11 cellular contexts compared by ENCODE assay signal in the genomic region with DNA sequence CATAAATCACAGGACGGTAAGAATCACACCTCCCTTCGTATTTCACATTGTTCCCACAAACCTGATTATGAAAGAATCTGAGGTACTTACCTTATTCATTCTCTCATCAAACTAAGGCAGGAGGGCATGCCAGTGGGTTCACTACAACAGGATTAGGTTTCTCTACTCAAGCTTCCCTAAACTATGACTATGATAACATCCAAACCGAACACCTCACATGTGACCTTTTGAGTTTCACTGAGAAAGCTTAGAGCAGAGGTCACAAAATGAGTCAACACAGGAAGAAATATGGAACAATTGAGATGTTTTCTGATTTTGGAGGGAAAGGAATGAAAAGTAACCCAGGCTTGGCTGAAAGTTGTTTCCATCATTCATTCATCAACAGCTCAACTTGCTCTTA.
"Had no signal": no experiment of that assay in that cellular context is flagged by ENCODE, and none has a peak within 500 bp of the region (broad histone marks: within the 10 kb centered on the region; RNA-seq: fewer than 3 reads in every experiment).

No MANE protein-coding gene starts in this region.

- H3K9me3 Mint-ChIP-seq: naive thymus-derived CD4-positive, alpha-beta T cell had no signal

- H3K27me3 Mint-ChIP-seq: naive thymus-derived CD4-positive, alpha-beta T cell; T-helper 17 cell had no signal

- H3K4me3 Mint-ChIP-seq: naive thymus-derived CD4-positive, alpha-beta T cell; T-helper 17 cell had no signal

- ATAC-seq: left lung; mucosa of descending colon; naive thymus-derived CD4-positive, alpha-beta T cell; right lobe of liver; T-helper 17 cell had no signal

- DNase-seq: activated gamma-delta T cell; esophagus squamous epithelium; islet precursor cell; left lung; mucosa of descending colon; naive thymus-derived CD4-positive, alpha-beta T cell; ovary; right lobe of liver; SIG-M5; T-helper 17 cell; transverse colon had no signal
